Comparison of ENCODE assay signal across 19 cellular contexts in the genomic region with DNA sequence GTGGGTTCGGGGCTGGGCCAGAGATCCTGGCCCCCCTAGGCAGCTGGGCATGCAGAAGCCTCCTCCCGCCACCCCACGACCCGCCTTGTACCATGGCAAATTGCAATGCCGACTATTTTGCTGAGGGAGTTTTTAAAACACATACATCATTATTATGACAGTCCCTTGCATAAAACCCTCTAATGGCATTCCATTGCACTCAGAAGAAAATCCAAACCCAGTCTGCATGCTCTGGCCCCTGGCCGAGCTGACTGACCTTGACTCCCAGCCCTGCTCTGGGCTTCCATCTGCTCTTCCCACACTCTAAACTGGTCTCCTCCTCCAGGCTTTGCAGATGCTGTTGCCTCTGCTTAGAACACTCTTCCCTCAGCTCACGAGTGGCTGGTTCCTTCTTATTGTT. TPM values are rescaled to one million over a fixed set of nuclear protein-coding genes. Genes with fewer than 3 reads are reported as not detected.
A peak's percentile ranks its signal among the peaks of the same experiment; 100 is the strongest.
DNase-seq lines count a peak whose midpoint lies in the region; ATAC-seq, FAIRE-seq and TF ChIP-seq lines count a peak whose summit lies in the region.
"Had no signal": no experiment of that assay in that cellular context is flagged by ENCODE, and none has a peak within 500 bp of the region (broad histone marks: within the 10 kb centered on the region; RNA-seq: fewer than 3 reads in every experiment).

No MANE protein-coding gene starts in this region.

- in situ Hi-C loops in transverse colon (cut with MboI; ENCODE audit: low pct_ligation_motif_present in 1 of 4, low pct_unique_long_range_greater_than_20kb in 1 of 4, low sequenced_read_pairs in 3 of 4) = no loop called here

- no peak for FAIRE-seq in pancreas (lab: Jason Lieb, UNC)
- FAIRE-seq: GM12891, GM18507 had no signal

- H3K4me3 Mint-ChIP-seq in endodermal cell = no peak overlapping the region
- H3K4me3 Mint-ChIP-seq: CD8-positive, alpha-beta memory T cell; GM23338 had no signal

- peak overlapping the region; percentile 30 for H3K27ac Mint-ChIP-seq in endodermal cell
- H3K27ac Mint-ChIP-seq: CD8-positive, alpha-beta memory T cell; GM23338 had no signal

- no peaks in the 10 kb centered on the region for H3K27me3 ChIP-seq in body of pancreas
- no peaks in the 10 kb centered on the region for H3K27me3 ChIP-seq in endodermal cell (ENCODE audit: control insufficient read depth, insufficient read depth, low read length, poor library complexity, severe bottlenecking)
- no peaks in the 10 kb centered on the region for H3K27me3 ChIP-seq in pancreas
- no peaks in the 10 kb centered on the region for H3K27me3 ChIP-seq in suprapubic skin
- no peaks in the 10 kb centered on the region for H3K27me3 ChIP-seq in PC-9 (ENCODE audit: insufficient read depth, low read depth)
- H3K27me3 ChIP-seq in transverse colon = no peaks in the 10 kb centered on the region

- BruUV-seq in PC-9 (replicated peaks; lab: Mats Ljungman, UMichigan) = no TSS peak

- no peaks in the 10 kb centered on the region for H3F3A ChIP-seq in PC-9 (ENCODE audit: insufficient read depth, low read depth)

- no peak overlapping the region for H3K4me3 ChIP-seq in body of pancreas
- H3K4me3 ChIP-seq in endodermal cell (ENCODE audit: low read length) = no peak overlapping the region
- H3K4me3 ChIP-seq in pancreas = no peak overlapping the region
- H3K4me3 ChIP-seq in suprapubic skin = no peak overlapping the region
- no peak overlapping the region for H3K4me3 ChIP-seq in PC-9
- H3K4me3 ChIP-seq in transverse colon = no peak overlapping the region
- H3K4me3 ChIP-seq: GM23338 had no signal

- H3K9ac ChIP-seq in endodermal cell (ENCODE audit: extremely low read depth, low read length, poor library complexity, severe bottlenecking) = no peak overlapping the region

- H3K79me2 ChIP-seq in PC-9 (ENCODE audit: low read depth) = no peaks in the 10 kb centered on the region

- H3K36me3 ChIP-seq in body of pancreas (replicated peaks in 1 of 2; ENCODE audit: insufficient read depth in 1 of 2, low read depth in 2 of 2) (no peaks in the 10 kb centered on the region), endodermal cell (ENCODE audit: control insufficient read depth, insufficient read depth, low read length) (no peaks in the 10 kb centered on the region), pancreas (no peaks in the 10 kb centered on the region), suprapubic skin (no peaks in the 10 kb centered on the region), PC-9 (ENCODE audit: low read depth) (no peaks in the 10 kb centered on the region), transverse colon (peaks cover 0 to 6% (median 0%) of the 10 kb centered on the region in 4 donors)

- POLR2A ChIA-PET in PC-9 (lab: Charles Lee; ENCODE audit: unreplicated experiment) (no interaction called here), HEK293T (lab: Yijun Ruan, JAX) (no interaction called here)

- no peaks in the 10 kb centered on the region for H3K36me3 Mint-ChIP-seq in endodermal cell (ENCODE audit: low read depth)
- H3K36me3 Mint-ChIP-seq: CD8-positive, alpha-beta memory T cell had no signal

- H3K4me2 ChIP-seq in PC-9 = no peak overlapping the region
- H3K4me2 ChIP-seq: GM23338 had no signal

- no peaks in the 10 kb centered on the region for H3K9me2 ChIP-seq in PC-9 (ENCODE audit: insufficient read depth)

- H3K4me1 ChIP-seq in body of pancreas = peaks cover 16% of the 10 kb centered on the region
- H3K4me1 ChIP-seq in endodermal cell (ENCODE audit: control insufficient read depth, insufficient read depth, low read length) = no peaks in the 10 kb centered on the region
- H3K4me1 ChIP-seq in pancreas = no peaks in the 10 kb centered on the region
- H3K4me1 ChIP-seq in suprapubic skin = no peaks in the 10 kb centered on the region
- H3K4me1 ChIP-seq in PC-9 (replicated peaks; ENCODE audit: insufficient read depth) = no peaks in the 10 kb centered on the region
- H3K4me1 ChIP-seq in transverse colon = no peaks in the 10 kb centered on the region

- no peaks in the 10 kb centered on the region for H3K4me1 Mint-ChIP-seq in endodermal cell
- H3K4me1 Mint-ChIP-seq: CD8-positive, alpha-beta memory T cell; GM23338 had no signal

- H2AFZ ChIP-seq in PC-9 = no peak overlapping the region
- H2AFZ ChIP-seq: GM23338 had no signal

- TF ChIP-seq EP300 in suprapubic skin (IDR thresholded peaks at IDR 0.05) (no peak), transverse colon (IDR thresholded peaks at IDR 0.05; ENCODE audit: low read depth) (no peak)

- intact Hi-C loops in body of pancreas (cut with DNase I) (no loop called here), pancreas (cut with DNase I) (no loop called here), PC-9 (cut with micrococcal nuclease; ENCODE audit: unreplicated experiment) (no loop called here), transverse colon (cut with DNase I; ENCODE audit: low total_unique reads) (no loop called here)

- TF ChIP-seq POLR2A in body of pancreas (IDR thresholded peaks at IDR 0.05) = peak in 2 of 3 donors; percentile 27 to 38
- no peak for TF ChIP-seq POLR2A in suprapubic skin (IDR thresholded peaks at IDR 0.05)
- no peak for TF ChIP-seq POLR2A in transverse colon (IDR thresholded peaks at IDR 0.05)

- H3K27ac ChIP-seq in body of pancreas (peak overlapping the region; percentile 27 to 79 (median 69)), endodermal cell (ENCODE audit: low read depth, low read length) (no peak overlapping the region), pancreas (peak overlapping the region; percentile 34 to 62 (median 48)), suprapubic skin (peak overlapping the region; percentile 10), PC-9 (no peak overlapping the region), transverse colon (no peak overlapping the region)

- H3K9me3 ChIP-seq in body of pancreas (no peaks in the 10 kb centered on the region), endodermal cell (ENCODE audit: control insufficient read depth, low read length) (no peaks in the 10 kb centered on the region), pancreas (no peaks in the 10 kb centered on the region), suprapubic skin (no peaks in the 10 kb centered on the region), PC-9 (ENCODE audit: insufficient read depth, low read depth) (no peaks in the 10 kb centered on the region), transverse colon (no peaks in the 10 kb centered on the region)

- 39 to 67% methylated on average over 3 to 7 of the region's 7 CpGs for WGBS in body of pancreas, 2 donors
- 80 to 93% methylated on average over 3 to 7 of the region's 7 CpGs for WGBS in endodermal cell (ENCODE audit: insufficient coverage in 1 of 2, insufficient read length in 1 of 2), 2 experiments
- WGBS in pancreas, 2 donors = 52 to 54% methylated on average over 7 of the region's 7 CpGs
- WGBS in suprapubic skin = 80% methylated on average over 7 of the region's 7 CpGs
- 70 to 83% methylated on average over 2 to 7 of the region's 7 CpGs for WGBS in transverse colon (ENCODE audit: low coverage in 1 of 2), 2 donors

- DNase-seq in body of pancreas (peak in 3 of 4 donors; percentile 35 to 45 (median 44)), endodermal cell (no peak), pancreas (peak in 2 of 6 donors; percentile 25 to 36), suprapubic skin (ENCODE audit: low spot score in 2 of 2) (no peak), PC-9 (no peak), HEK293T (ENCODE audit: extremely low spot score) (no peak), transverse colon (no peak)
- DNase-seq: CD8-positive, alpha-beta memory T cell; DMS53; KG1; NCI-H1105 treated with DMSO at 0.1 percent for 48 hours; NCI-H1694; NCI-H2081 treated with DMSO at 0.1 percent for 48 hours; NCI-H510A treated with DMSO at 0.1 percent for 48 hours; NCI-H82; SHP77 had no signal

- no peaks in the 10 kb centered on the region for H3K27me3 Mint-ChIP-seq in endodermal cell (ENCODE audit: insufficient read depth)

- CTCF ChIA-PET in PC-9 (lab: Charles Lee) (no interaction called here), HEK293T (lab: Yijun Ruan, JAX) (no interaction called here)

- no peaks in the 10 kb centered on the region for H4K20me1 ChIP-seq in PC-9 (ENCODE audit: insufficient read depth)

- peak; percentile 71 for ATAC-seq in body of pancreas
- ATAC-seq in pancreas = peak; percentile 22 to 79 (median 56)

- no peaks in the 10 kb centered on the region for H3K9me3 Mint-ChIP-seq in endodermal cell
- H3K9me3 Mint-ChIP-seq: CD8-positive, alpha-beta memory T cell; GM23338 had no signal

- TF ChIP-seq CTCF in body of pancreas (IDR thresholded peaks at IDR 0.05) = no peak
- TF ChIP-seq CTCF in endodermal cell (conservative IDR thresholded peaks at IDR 0.05) = no peak
- no peak for TF ChIP-seq CTCF in pancreas (IDR thresholded peaks at IDR 0.05)
- TF ChIP-seq CTCF in suprapubic skin (IDR thresholded peaks at IDR 0.05) = no peak
- no peak for TF ChIP-seq CTCF in PC-9 (conservative IDR thresholded peaks at IDR 0.05)
- TF ChIP-seq CTCF in transverse colon (IDR thresholded peaks at IDR 0.05) = no peak

TF ChIP-seq in HEK293T, 16 proteins besides CTCF, POLR2A, EP300 and RAD21 (continues in another document):
- TF ChIP-seq FOXM1 (IDR thresholded peaks at IDR 0.05; ENCODE audit: borderline replicate concordance) (no peak), FOXA1 (IDR thresholded peaks at IDR 0.05) (no peak), BHLHE40 (IDR thresholded peaks at IDR 0.05; ENCODE audit: borderline replicate concordance) (no peak), SP1 (IDR thresholded peaks at IDR 0.05) (no peak), L3MBTL2 (conservative IDR thresholded peaks at IDR 0.05) (no peak), ELF4 (IDR thresholded peaks at IDR 0.05) (no peak), CTBP1 (IDR thresholded peaks at IDR 0.05; ENCODE audit: borderline replicate concordance) (no peak), ARNT (IDR thresholded peaks at IDR 0.05) (no peak), LEF1 (IDR thresholded peaks at IDR 0.05; ENCODE audit: borderline replicate concordance) (no peak), TARDBP (IDR thresholded peaks at IDR 0.05) (no peak), NFRKB (IDR thresholded peaks at IDR 0.05) (no peak), ZNF384 (IDR thresholded peaks at IDR 0.05) (no peak), FOXK2 (IDR thresholded peaks at IDR 0.05) (no peak), HDGF (IDR thresholded peaks at IDR 0.05; ENCODE audit: borderline replicate concordance) (no peak)

RNA-seq across cellular contexts. Expression of gene PADI2, which starts 28.0 kb away (rescaled TPM):
- total RNA-seq in body of pancreas = 1 to 10 TPM; 2.3 to 3.0 TPM
- total RNA-seq in endodermal cell = 1 to 10 TPM; 2.0 to 2.7 TPM
- 2.3 TPM for polyA plus RNA-seq in endodermal cell (2013, experiment 1 of 2)
- 2.4 TPM for polyA plus RNA-seq in endodermal cell (2013, experiment 2 of 2)
- total RNA-seq in pancreas = 1 to 10 TPM in 3 of 6 donors, under 1 TPM in 3; 0.42 to 10.0 (median 1.1) TPM
- polyA plus RNA-seq in pancreas = under 1 TPM; 0.54 to 0.80 TPM
- 10 to 100 TPM; 15.4 to 27.2 (median 18.6) TPM for total RNA-seq in suprapubic skin
- total RNA-seq in PC-9 (2021) = 14.0 and 16.7 TPM in 2 replicates
- total RNA-seq in transverse colon = 100 to 1,000 TPM; 143 to 285 (median 238) TPM
- total RNA-seq: CD8-positive, alpha-beta memory T cell had no signal
- polyA plus RNA-seq: CD8-positive, alpha-beta memory T cell had no signal

RNA-seq across cellular contexts. Expression of gene SDHB, which starts 37.4 kb away (rescaled TPM):
- total RNA-seq in body of pancreas = 10 to 100 TPM; 38.9 to 59.4 TPM
- total RNA-seq in endodermal cell = 10 to 100 TPM; 68.5 to 75.2 TPM
- polyA plus RNA-seq in endodermal cell (2013, experiment 1 of 2) = 91.8 TPM
- 94.9 TPM for polyA plus RNA-seq in endodermal cell (2013, experiment 2 of 2)
- 10 to 100 TPM; 37.5 to 50.7 (median 44.7) TPM for total RNA-seq in pancreas
- polyA plus RNA-seq in pancreas = 10 to 100 TPM; 28.5 to 50.8 TPM
- total RNA-seq in suprapubic skin = 10 to 100 TPM; 69.0 to 98.3 (median 90.5) TPM
- 101 and 123 TPM in 2 replicates for total RNA-seq in PC-9 (2021)
- total RNA-seq in transverse colon = 100 to 1,000 TPM in 3 of 4 donors, 10 to 100 TPM in 1; 98.7 to 266 (median 153) TPM

Comparison
In these comparisons a context has a peak if more than half of its experiments do, and no peak if none do; other contexts are left out.
1. DNase-seq: peak in body of pancreas (3 of 4); none in endodermal cell (single experiment), suprapubic skin (0 of 2), PC-9 (0 of 2), HEK293T (single experiment) and transverse colon (single experiment).
2. H3K27ac ChIP-seq: peak in body of pancreas (4 of 4), pancreas (4 of 4) and suprapubic skin (single experiment); none in endodermal cell (single experiment), PC-9 (single experiment) and transverse colon (0 of 4).
3. POLR2A ChIP-seq: peak in body of pancreas (2 of 3); none in suprapubic skin (0 of 2) and transverse colon (single experiment).